Comparison of ENCODE assay signal across 40 cellular contexts in genomic region chr6:53124131-53124800, GRCh38. TPM values are rescaled to one million over a fixed set of nuclear protein-coding genes. Genes with fewer than 3 reads are reported as not detected.
"Had no signal": no experiment of that assay in that cellular context is flagged by ENCODE, and none has a peak within 500 bp of the region (broad histone marks: within the 10 kb centered on the region; RNA-seq: fewer than 3 reads in every experiment).

No MANE protein-coding gene starts in this region.

- H3K36me3 Mint-ChIP-seq: activated CD8-positive, alpha-beta memory T cell treated with anti-CD3 and anti-CD28 coated beads, Interleukin-2, amount 10 ng/mL, durations not matched to agents 7 days and 5 days; activated naive CD4-positive, alpha-beta T cell treated with anti-CD3 and anti-CD28 coated beads, Interleukin-2, amount 10 ng/mL, durations not matched to agents 7 days and 5 days; activated naive CD8-positive, alpha-beta T cell; brain had no signal

- H3K4me2 ChIP-seq: KMS-11, PC-9 had no signal

- H3K27me3 ChIP-seq: cardiac muscle cell had no signal

- H3K27ac ChIP-seq: cardiac muscle cell, KMS-11, PC-9, RWPE1, VCaP had no signal

- H2AFZ ChIP-seq: PC-9 had no signal

- H3K4me1 Mint-ChIP-seq: activated B cell treated with CpG ODN at 0.5 μM for 24 hours; activated CD4-positive, alpha-beta memory T cell treated with anti-CD3 and anti-CD28 coated beads, Interleukin-2, amount 10 ng/mL, durations not matched to agents 7 days and 5 days; activated CD8-positive, alpha-beta memory T cell treated with anti-CD3 and anti-CD28 coated beads, Interleukin-2, amount 10 ng/mL, durations not matched to agents 7 days and 5 days; activated naive CD4-positive, alpha-beta T cell treated with anti-CD3 and anti-CD28 coated beads, Interleukin-2, amount 10 ng/mL, durations not matched to agents 7 days and 5 days; activated naive CD8-positive, alpha-beta T cell treated with anti-CD3 and anti-CD28 coated beads, Interleukin-2, amount 50 U/mL, for 24 hours; brain; central memory CD8-positive, alpha-beta T cell had no signal

- H3K27ac Mint-ChIP-seq: activated B cell treated with CpG ODN at 0.5 μM for 24 hours; activated CD4-positive, alpha-beta memory T cell treated with anti-CD3 and anti-CD28 coated beads, Interleukin-2, amount 10 ng/mL, durations not matched to agents 7 days and 5 days; activated CD8-positive, alpha-beta memory T cell treated with anti-CD3 and anti-CD28 coated beads, Interleukin-2, amount 10 ng/mL, durations not matched to agents 7 days and 5 days; activated naive CD4-positive, alpha-beta T cell treated with anti-CD3 and anti-CD28 coated beads, Interleukin-2, amount 10 ng/mL, durations not matched to agents 7 days and 5 days; activated naive CD8-positive, alpha-beta T cell; activated naive CD8-positive, alpha-beta T cell treated with anti-CD3 and anti-CD28 coated beads, Interleukin-2, amount 50 U/mL, for 24 hours; brain had no signal

- H3K4me3 Mint-ChIP-seq: activated B cell treated with CpG ODN at 0.5 μM for 24 hours; activated CD4-positive, alpha-beta memory T cell treated with anti-CD3 and anti-CD28 coated beads, Interleukin-2, amount 10 ng/mL, durations not matched to agents 7 days and 5 days; activated CD8-positive, alpha-beta memory T cell treated with anti-CD3 and anti-CD28 coated beads, Interleukin-2, amount 10 ng/mL, durations not matched to agents 7 days and 5 days; activated naive CD4-positive, alpha-beta T cell treated with anti-CD3 and anti-CD28 coated beads, Interleukin-2, amount 10 ng/mL, durations not matched to agents 7 days and 5 days; activated naive CD8-positive, alpha-beta T cell; activated naive CD8-positive, alpha-beta T cell treated with anti-CD3 and anti-CD28 coated beads, Interleukin-2, amount 50 U/mL, for 24 hours; brain; central memory CD8-positive, alpha-beta T cell had no signal

- FAIRE-seq: RCC 7860 had no signal

- H3K9me3 Mint-ChIP-seq: activated B cell treated with CpG ODN at 0.5 μM for 24 hours; activated CD4-positive, alpha-beta memory T cell treated with anti-CD3 and anti-CD28 coated beads, Interleukin-2, amount 10 ng/mL, durations not matched to agents 7 days and 5 days; activated naive CD4-positive, alpha-beta T cell treated with anti-CD3 and anti-CD28 coated beads, Interleukin-2, amount 10 ng/mL, durations not matched to agents 7 days and 5 days; activated naive CD8-positive, alpha-beta T cell treated with anti-CD3 and anti-CD28 coated beads, Interleukin-2, amount 50 U/mL, for 24 hours; brain; central memory CD8-positive, alpha-beta T cell had no signal

- H3K36me3 ChIP-seq: cardiac muscle cell had no signal

- DNase-seq: activated B cell treated with CpG ODN at 0.5 μM for 24 hours; activated CD4-positive, alpha-beta memory T cell treated with anti-CD3 and anti-CD28 coated beads, Interleukin-2, amount 10 ng/mL, durations not matched to agents 7 days and 5 days; activated CD4-positive, alpha-beta T cell treated with anti-CD3 and anti-CD28 coated beads for 1 hour; activated CD4-positive, alpha-beta T cell treated with anti-CD3 and anti-CD28 coated beads for 48 hours; activated CD8-positive, alpha-beta memory T cell treated with anti-CD3 and anti-CD28 coated beads for 24 hours; activated CD8-positive, alpha-beta memory T cell treated with anti-CD3 and anti-CD28 coated beads, Interleukin-2, amount 10 ng/mL, durations not matched to agents 7 days and 5 days; activated CD8-positive, alpha-beta memory T cell treated with anti-CD3 and anti-CD28 coated beads, Interleukin-2, amount 50 U/mL, for 48 hours; activated effector memory CD4-positive, alpha-beta T cell treated with Interleukin-2 at 50 U/mL for 16 hours; activated naive CD4-positive, alpha-beta T cell treated with anti-CD3 and anti-CD28 coated beads, Interleukin-2, amount 10 ng/mL, durations not matched to agents 7 days and 5 days; activated naive CD8-positive, alpha-beta T cell treated with anti-CD3 and anti-CD28 coated beads, Interleukin-2, amount 50 U/mL, for 24 hours; activated T-cell treated with anti-CD3 and anti-CD28 coated beads, Interleukin-2, amount 50 U/mL, for 48 hours; anterior cingulate cortex; NCI-H1105 treated with DMSO at 0.1 percent for 48 hours; NCI-H1436; NCI-H1694; NCI-H1930; NCI-H2081 treated with DMSO at 0.1 percent for 48 hours; NCI-H226; NCI-H446 treated with DMSO at 0.1 percent for 48 hours; NCI-H524; NK-92 treated with Interleukin-12 subunit alpha and Interleukin-12 subunit beta, amount 100 ng/mL, for 24 hours; PC-9; SIG-M5; SW 1271; T-helper 1 cell; T-helper 2 cell; T-helper 9 cell had no signal

- ATAC-seq: activated CD8-positive, alpha-beta memory T cell treated with anti-CD3 and anti-CD28 coated beads, Interleukin-2, amount 10 ng/mL, durations not matched to agents 7 days and 5 days; activated naive CD8-positive, alpha-beta T cell treated with anti-CD3 and anti-CD28 coated beads, Interleukin-2, amount 50 U/mL, for 24 hours; Right ventricle myocardium inferior; SK-N-SH treated with all-trans-retinoic acid at 6 μM for 48 hours had no signal

- H3K9ac ChIP-seq: KMS-11 had no signal

- H3K4me3 ChIP-seq: cardiac muscle cell, PC-9 had no signal

RNA-seq across cellular contexts. Expression of gene GCM1, which starts 24.4 kb away (rescaled TPM):
- total RNA-seq: cardiac muscle cell, M059J, OCI-LY7, Right ventricle myocardium inferior, SK-MEL-5 had no signal
- polyA plus RNA-seq: cardiac muscle cell had no signal
